In the genomic region with DNA sequence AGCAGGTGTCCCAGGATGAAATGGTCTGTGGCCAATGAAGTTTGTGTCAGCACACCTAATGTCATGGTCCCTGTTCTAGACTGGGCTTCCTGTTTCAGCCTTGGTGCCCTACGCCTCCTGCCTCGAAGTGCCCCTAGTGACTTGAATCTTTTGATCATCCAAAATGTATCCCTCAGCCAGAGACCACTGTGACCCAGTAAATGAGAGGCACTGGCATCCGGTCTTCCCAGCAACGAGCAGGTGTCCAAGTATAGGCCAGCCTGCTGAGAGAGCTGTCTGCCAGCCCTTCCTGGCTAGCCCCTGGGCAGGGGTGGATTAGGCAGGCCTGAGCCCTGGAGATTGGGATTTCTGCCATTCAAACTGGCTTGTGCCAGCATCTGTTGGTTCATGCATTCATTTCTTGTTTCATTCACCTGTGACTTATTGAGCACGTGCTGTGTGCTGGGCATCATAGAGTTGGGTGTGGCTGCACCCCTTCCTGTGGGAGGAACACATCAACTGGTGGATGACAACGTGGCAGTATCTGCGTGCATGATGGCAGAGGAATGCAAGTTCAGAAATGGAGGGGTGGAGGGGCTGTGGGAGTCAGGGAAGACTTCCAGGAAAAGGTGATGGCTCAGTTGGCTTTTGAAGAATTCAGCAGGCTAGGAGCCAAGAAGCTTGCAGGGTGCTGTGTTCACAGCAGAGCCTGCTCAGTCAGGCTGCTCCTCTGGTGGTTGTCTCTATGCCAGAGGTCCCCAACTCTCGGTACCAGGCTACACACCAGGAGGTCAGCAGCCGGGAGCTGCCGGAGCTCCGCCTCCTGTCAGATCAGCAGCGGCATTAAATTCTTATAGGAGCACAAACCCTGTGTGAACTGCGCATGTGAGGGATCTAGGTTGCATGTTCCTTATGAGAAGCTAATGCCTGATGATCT, we compare ENCODE assay signal across 18 cellular contexts. TPM values are rescaled to one million over a fixed set of nuclear protein-coding genes. Genes with fewer than 3 reads are reported as not detected.
A peak's percentile ranks its signal among the peaks of the same experiment; 100 is the strongest.
DNase-seq lines count a peak whose midpoint lies in the region; ATAC-seq and FAIRE-seq lines count a peak whose summit lies in the region.
"Had no signal": no experiment of that assay in that cellular context is flagged by ENCODE, and none has a peak within 500 bp of the region (broad histone marks: within the 10 kb centered on the region; RNA-seq: fewer than 3 reads in every experiment).

No MANE protein-coding gene starts in this region.

- ATAC-seq in GM18868 (IDR thresholded peaks at IDR 0.05; ENCODE audit: unreplicated experiment) (no peak), HG03571 (IDR thresholded peaks at IDR 0.05; ENCODE audit: unreplicated experiment) (no peak)

- peak; percentile 47 for DNase-seq in EH (ENCODE audit: low read depth)
- DNase-seq in HT1080 (ENCODE audit: low read depth) = peak; percentile 44
- peak; percentile 38 for DNase-seq in cerebellar cortex (ENCODE audit: low spot score)
- DNase-seq in mesenteric fat pad (ENCODE audit: low spot score) = peak; percentile 76
- no peak for DNase-seq in DMS53 treated with DMSO at 0.1 percent for 48 hours (lab: John Stamatoyannopoulos, UW; ENCODE audit: unreplicated experiment)
- DNase-seq in HTR-8/SVneo (ENCODE audit: insufficient read length, low spot score) = no peak
- DNase-seq: activated CD4-positive, alpha-beta T cell treated with anti-CD3 and anti-CD28 coated beads, Interleukin-2, amount 50 U/mL, for 48 hours; BE2C; Calu3; cerebellar nuclear complex; naive B cell; NCI-H1436; posterior cingulate gyrus; RPMI8226 had no signal

- FAIRE-seq in HTR-8/SVneo (lab: Jason Lieb, UNC) = no peak
- FAIRE-seq: endometrium had no signal

RNA-seq across cellular contexts. Expression of a gene that starts 21.6 kb away (rescaled TPM):
- total RNA-seq in HT1080 (2014; rRNA removed; shearing (Covaris generic)) = 0.02 and 0.40 TPM in 2 replicates
- 0.06 and 0.07 TPM in 2 replicates for polyA plus RNA-seq in HT1080 (2015; cell fraction: cytosol; rRNA removed)
- 1.3 and 3.3 TPM in 2 replicates for polyA plus RNA-seq in HT1080 (2015; cell fraction: nucleus; rRNA removed)
- 0.19 TPM for total RNA-seq in mesenteric fat pad
- total RNA-seq: lung microvascular endothelial cell had no signal

Comparison
In these comparisons a context has a peak if more than half of its experiments do, and no peak if none do; other contexts are left out.
1. DNase-seq: peak in EH (single experiment), HT1080 (single experiment), cerebellar cortex (single experiment) and mesenteric fat pad (single experiment); none in DMS53 treated with DMSO at 0.1 percent for 48 hours (single experiment) and HTR-8/SVneo (single experiment).